1 cellular context compared by ENCODE assay signal in genomic region chr7:33107136-33108066, GRCh38.
TF ChIP-seq lines count a peak whose summit lies in the region.

No MANE protein-coding gene starts in this region.

TF ChIP-seq in SK-N-SH treated with all-trans-retinoic acid at 6 μM for 48 hours, 23 proteins besides CTCF, POLR2A, EP300 and RAD21 (continued from another document):
- TF ChIP-seq PATZ1 (CRISPR knock-in tag; IDR thresholded peaks at IDR 0.05; ENCODE audit: borderline replicate concordance) (no peak), CSRNP3 (CRISPR knock-in tag; IDR thresholded peaks at IDR 0.05) (no peak), ARNTL (CRISPR knock-in tag; IDR thresholded peaks at IDR 0.05; ENCODE audit: borderline replicate concordance, low read depth) (no peak), SNAI2 (CRISPR knock-in tag; IDR thresholded peaks at IDR 0.05) (no peak), TSHZ2 (CRISPR knock-in tag; IDR thresholded peaks at IDR 0.05) (no peak)
